ENCODE assay signal across 10 cellular contexts in genomic region chr14:77541905-77542304, GRCh38. TPM values are rescaled to one million over a fixed set of nuclear protein-coding genes. Genes with fewer than 3 reads are reported as not detected.
A peak's percentile ranks its signal among the peaks of the same experiment; 100 is the strongest.
DNase-seq lines count a peak whose midpoint lies in the region; ATAC-seq, FAIRE-seq and TF ChIP-seq lines count a peak whose summit lies in the region.
"Had no signal": no experiment of that assay in that cellular context is flagged by ENCODE, and none has a peak within 500 bp of the region (broad histone marks: within the 10 kb centered on the region; RNA-seq: fewer than 3 reads in every experiment).

No MANE protein-coding gene starts in this region.

- no peaks in the 10 kb centered on the region for H3K27me3 Mint-ChIP-seq in activated T-helper 2 cell treated with anti-CD3 and anti-CD28 coated beads, Interferon-gamma antibody, Interleukin-2, Interleukin-4, amounts not matched to agents 10 μg/mL and 5 μg/mL and 100 μg/mL, durations not matched to agents 14 hours and 24 hours and 36 hours (ENCODE audit: low read depth)

- TF ChIP-seq CTCF in smooth muscle cell (IDR thresholded peaks at IDR 0.05; ENCODE audit: borderline replicate concordance, insufficient read depth, poor library complexity, severe bottlenecking): no peak

- WGBS in smooth muscle cell (ENCODE audit: low lambda C conversion rate): 79% methylated on average over 4 of the region's 4 CpGs

- H3K4me3 ChIP-seq in smooth muscle cell: peak overlapping the region; percentile 11
- H3K4me3 ChIP-seq: body of pancreas, suprapubic skin had no signal

- H3K4me3 Mint-ChIP-seq in activated T-helper 2 cell treated with anti-CD3 and anti-CD28 coated beads, Interferon-gamma antibody, Interleukin-2, Interleukin-4, amounts not matched to agents 10 μg/mL and 5 μg/mL and 100 μg/mL, durations not matched to agents 14 hours and 24 hours and 36 hours (ENCODE audit: low read depth): no peak overlapping the region

- peak overlapping the region; percentile 77 for H3K4me2 ChIP-seq in smooth muscle cell

- peaks cover 26% of the 10 kb centered on the region for H3K36me3 Mint-ChIP-seq in activated T-helper 2 cell treated with anti-CD3 and anti-CD28 coated beads, Interferon-gamma antibody, Interleukin-2, Interleukin-4, amounts not matched to agents 10 μg/mL and 5 μg/mL and 100 μg/mL, durations not matched to agents 14 hours and 24 hours and 36 hours (ENCODE audit: low read depth)

- peaks cover 29% of the 10 kb centered on the region for H3F3A ChIP-seq in smooth muscle cell (ENCODE audit: low read depth)

- no peak for DNase-seq in activated T-helper 2 cell treated with anti-CD3 and anti-CD28 coated beads, Interferon-gamma antibody, Interleukin-2, Interleukin-4, amounts not matched to agents 10 μg/mL and 5 μg/mL and 100 μg/mL, durations not matched to agents 14 hours and 24 hours and 36 hours (ENCODE audit: low spot score)
- DNase-seq in smooth muscle cell (lab: John Stamatoyannopoulos, UW; ENCODE audit: unreplicated experiment) (no peak), AML-193 (lab: John Stamatoyannopoulos, UW) (no peak), frontal cortex (ENCODE audit: low spot score in 2 of 2) (no peak), NCI-H146 (lab: John Stamatoyannopoulos, UW) (no peak)
- DNase-seq: body of pancreas, NCI-H2029 had no signal

- no peak overlapping the region for H3K9ac ChIP-seq in smooth muscle cell (ENCODE audit: low read depth)

- H3K9me3 ChIP-seq in smooth muscle cell (replicated peaks; ENCODE audit: low read depth): no peaks in the 10 kb centered on the region
- H3K9me3 ChIP-seq: body of pancreas, suprapubic skin had no signal

- no peaks in the 10 kb centered on the region for H3K27me3 ChIP-seq in smooth muscle cell (ENCODE audit: low read depth)
- H3K27me3 ChIP-seq: body of pancreas, suprapubic skin had no signal

- ATAC-seq in GM18870 (IDR thresholded peaks at IDR 0.05; ENCODE audit: unreplicated experiment) (peak; percentile 81), HG02610 (IDR thresholded peaks at IDR 0.05; ENCODE audit: unreplicated experiment) (peak; percentile 78)
- ATAC-seq: body of pancreas had no signal

- H3K4me1 ChIP-seq in smooth muscle cell (ENCODE audit: low read depth): peaks cover 13% of the 10 kb centered on the region

- H2AFZ ChIP-seq in smooth muscle cell (ENCODE audit: low read depth): no peak overlapping the region

- H3K27ac Mint-ChIP-seq in activated T-helper 2 cell treated with anti-CD3 and anti-CD28 coated beads, Interferon-gamma antibody, Interleukin-2, Interleukin-4, amounts not matched to agents 10 μg/mL and 5 μg/mL and 100 μg/mL, durations not matched to agents 14 hours and 24 hours and 36 hours: peak overlapping the region; percentile 5

- no peaks in the 10 kb centered on the region for H3K9me3 Mint-ChIP-seq in activated T-helper 2 cell treated with anti-CD3 and anti-CD28 coated beads, Interferon-gamma antibody, Interleukin-2, Interleukin-4, amounts not matched to agents 10 μg/mL and 5 μg/mL and 100 μg/mL, durations not matched to agents 14 hours and 24 hours and 36 hours

- no peaks in the 10 kb centered on the region for H3K79me2 ChIP-seq in smooth muscle cell (ENCODE audit: low read depth)

- H4K20me1 ChIP-seq in smooth muscle cell (ENCODE audit: low read depth): peaks cover 23% of the 10 kb centered on the region

- intact Hi-C loops in activated T-helper 2 cell treated with anti-CD3 and anti-CD28 coated beads, Interferon-gamma antibody, Interleukin-2, Interleukin-4, amounts not matched to agents 10 μg/mL and 5 μg/mL and 100 μg/mL, durations not matched to agents 14 hours and 24 hours and 36 hours (cut with micrococcal nuclease): no loop called here

- no peak for FAIRE-seq in frontal cortex (lab: Jason Lieb, UNC)

- H3K27ac ChIP-seq in smooth muscle cell (ENCODE audit: low read depth): peak overlapping the region; percentile 74
- H3K27ac ChIP-seq: body of pancreas, suprapubic skin had no signal

- H3K36me3 ChIP-seq in smooth muscle cell (ENCODE audit: low read depth): peaks cover 6% of the 10 kb centered on the region

- H3K4me1 Mint-ChIP-seq in activated T-helper 2 cell treated with anti-CD3 and anti-CD28 coated beads, Interferon-gamma antibody, Interleukin-2, Interleukin-4, amounts not matched to agents 10 μg/mL and 5 μg/mL and 100 μg/mL, durations not matched to agents 14 hours and 24 hours and 36 hours (ENCODE audit: low read depth): peaks cover 5% of the 10 kb centered on the region

RNA-seq across cellular contexts. Expression of gene ISM2, which starts 43.3 kb away (rescaled TPM):
- total RNA-seq in activated T-helper 2 cell treated with anti-CD3 and anti-CD28 coated beads, Interferon-gamma antibody, Interleukin-2, Interleukin-4, amounts not matched to agents 10 μg/mL and 5 μg/mL and 100 μg/mL, durations not matched to agents 14 hours and 24 hours and 36 hours: 0.11 TPM in 1 of 2 replicates, not detected in the other
- total RNA-seq in smooth muscle cell (2.1 and 2.7 TPM in 2 replicates), frontal cortex (1.2 TPM)
- polyA plus RNA-seq in smooth muscle cell: 0.57 and 0.78 TPM in 2 replicates
- total RNA-seq: body of pancreas, suprapubic skin had no signal
